In the genomic region with DNA sequence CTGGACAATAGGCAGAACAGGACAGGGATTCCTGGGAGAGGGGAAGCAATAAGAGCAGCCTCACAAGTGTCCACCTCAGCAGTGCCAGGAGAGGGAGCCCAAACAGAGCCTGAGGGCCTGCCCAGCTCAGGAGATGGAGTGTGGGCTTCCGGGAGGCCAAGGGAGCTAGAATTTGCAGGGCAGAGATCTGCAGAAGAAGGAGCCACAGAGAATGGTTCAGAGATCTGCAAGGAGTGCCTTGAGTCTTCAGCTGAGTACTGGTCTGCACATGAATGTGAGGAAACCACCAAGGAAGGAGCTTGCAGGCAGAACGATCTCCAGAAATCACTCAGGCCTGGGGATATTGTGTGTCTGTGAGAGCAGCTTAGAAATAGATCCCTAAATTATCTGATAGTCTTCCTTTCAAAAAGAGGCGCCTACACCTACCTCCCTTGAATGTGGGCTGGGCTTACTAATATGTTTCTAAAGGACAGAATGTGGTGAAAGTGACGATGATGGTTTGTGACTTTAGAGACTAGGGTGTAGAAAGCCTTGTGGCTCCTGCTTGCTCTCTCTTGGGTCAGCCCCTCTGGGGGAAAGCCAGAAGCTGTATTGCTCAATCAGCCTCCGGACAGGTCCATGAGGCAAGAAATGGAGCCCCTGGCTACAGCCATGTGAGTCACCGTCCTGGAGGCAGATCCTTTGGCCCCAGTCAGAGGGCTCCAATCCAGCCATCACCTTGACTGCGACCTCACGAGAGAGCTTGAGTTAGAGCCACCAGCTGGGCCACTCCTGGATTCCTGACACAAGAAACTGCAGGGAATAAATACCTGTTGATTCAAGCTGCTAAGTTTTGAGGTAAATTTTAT, we compare ENCODE assay signal across 8 cellular contexts. TPM values are rescaled to one million over a fixed set of nuclear protein-coding genes. Genes with fewer than 3 reads are reported as not detected.
DNase-seq lines count a peak whose midpoint lies in the region; ATAC-seq and TF ChIP-seq lines count a peak whose summit lies in the region.

No MANE protein-coding gene starts in this region.

- no peaks in the 10 kb centered on the region for H4K20me1 ChIP-seq in Loucy (ENCODE audit: insufficient read depth, low read length, poor library complexity, severe bottlenecking)

- intact Hi-C loops in Caco-2 (cut with micrococcal nuclease; ENCODE audit: unreplicated experiment), result loop anchor here (1.0 kb wide), 2 partner anchors 40 to 46 kb away; no protein-coding TSS in a partner anchor
- intact Hi-C loops in activated B cell treated with CpG ODN at 0.5 μM for 24 hours (cut with micrococcal nuclease), result loop anchor here (1.0 kb wide), 1 partner anchor 40 kb away; no protein-coding TSS in a partner anchor
- intact Hi-C loops in Right ventricle myocardium superior (cut with DNase I), result loop anchor here (2.0 kb wide), 1 partner anchor 40 kb away; no protein-coding TSS in a partner anchor

- CTCF ChIA-PET in Caco-2 (lab: Charles Lee), result interaction anchor here (1.1 to 1.9 kb wide), 6 partner anchors 17 to 46 kb away, joined by 3 to 24 read pairs (median 6); no protein-coding TSS in a partner anchor
- CTCF ChIA-PET in activated B cell treated with CpG ODN at 0.5 μM for 24 hours (lab: Charles Lee), result interaction anchor here (0.6 to 3.2 kb wide), 11 partner anchors 12 to 126 kb away, joined by 3 to 47 read pairs (median 4); no protein-coding TSS in a partner anchor

- H3K4me2 ChIP-seq in Loucy (ENCODE audit: low read depth, low read length, poor library complexity, severe bottlenecking), result no peak overlapping the region

- no peaks in the 10 kb centered on the region for H3K9me3 Mint-ChIP-seq in Caco-2 (ENCODE audit: unreplicated experiment)
- H3K9me3 Mint-ChIP-seq in activated B cell treated with CpG ODN at 0.5 μM for 24 hours, result no peaks in the 10 kb centered on the region

- H3K9me3 ChIP-seq in Caco-2 (no peaks in the 10 kb centered on the region), Loucy (ENCODE audit: insufficient read depth, low read depth, low read length) (no peaks in the 10 kb centered on the region)

- H3K79me2 ChIP-seq in Loucy (ENCODE audit: insufficient read depth, low read length), result no peaks in the 10 kb centered on the region

- H3K4me3 ChIP-seq in Caco-2 (ENCODE audit: low read depth, low read length) (no peak overlapping the region), Loucy (ENCODE audit: low read length, poor library complexity, severe bottlenecking) (no peak overlapping the region), retinal pigment epithelial cell (ENCODE audit: low read length) (no peak overlapping the region)

- H2AFZ ChIP-seq in Loucy (ENCODE audit: low read length), result peak overlapping the region; percentile 47

- no peaks in the 10 kb centered on the region for H3K36me3 ChIP-seq in Caco-2 (ENCODE audit: control insufficient read depth, insufficient read depth, low read length)
- no peaks in the 10 kb centered on the region for H3K36me3 ChIP-seq in Loucy (ENCODE audit: insufficient read depth, low read length)

- no peak overlapping the region for H3K9ac ChIP-seq in Loucy (ENCODE audit: low read depth, low read length, poor library complexity, severe bottlenecking)

- H3K9me2 ChIP-seq in Loucy (replicated peaks; ENCODE audit: low read depth, low read length), result no peaks in the 10 kb centered on the region

- ATAC-seq in GM19395 (IDR thresholded peaks at IDR 0.05; ENCODE audit: unreplicated experiment) (peak; percentile 71), activated B cell treated with CpG ODN at 0.5 μM for 24 hours (ENCODE audit: low read depth) (peak; percentile 75), Right ventricle myocardium superior (ENCODE audit: poor library complexity) (peak; percentile 92), HG03159 (IDR thresholded peaks at IDR 0.05; ENCODE audit: unreplicated experiment) (no peak), HG03457 (IDR thresholded peaks at IDR 0.05; ENCODE audit: unreplicated experiment) (no peak)

- POLR2A ChIA-PET in Caco-2 (lab: Charles Lee), result interaction anchor here (0.6 kb wide), 1 partner anchor 8 kb away, joined by 3 read pairs; the partner anchor contains the start of gene LPIN1
- POLR2A ChIA-PET in activated B cell treated with CpG ODN at 0.5 μM for 24 hours (lab: Charles Lee), result interaction anchor here (0.7 to 1.6 kb wide), 3 partner anchors 7 to 41 kb away, joined by 4 to 9 read pairs (median 6); partner anchors contain the start of gene LPIN1

- H3K27me3 Mint-ChIP-seq in Caco-2 (ENCODE audit: insufficient read depth, unreplicated experiment), result no peaks in the 10 kb centered on the region
- H3K27me3 Mint-ChIP-seq in activated B cell treated with CpG ODN at 0.5 μM for 24 hours, result peaks cover 8% of the 10 kb centered on the region

- peaks cover under 1% of the 10 kb centered on the region for H3K36me3 Mint-ChIP-seq in Caco-2 (ENCODE audit: insufficient read depth, unreplicated experiment)
- no peaks in the 10 kb centered on the region for H3K36me3 Mint-ChIP-seq in activated B cell treated with CpG ODN at 0.5 μM for 24 hours (ENCODE audit: low read depth)

- H3K4me3 Mint-ChIP-seq in Caco-2 (ENCODE audit: unreplicated experiment) (no peak overlapping the region), activated B cell treated with CpG ODN at 0.5 μM for 24 hours (no peak overlapping the region)

- H3K4me1 Mint-ChIP-seq in Caco-2 (ENCODE audit: low read depth, unreplicated experiment) (peaks cover 30% of the 10 kb centered on the region), activated B cell treated with CpG ODN at 0.5 μM for 24 hours (peaks cover 8% of the 10 kb centered on the region)

- H3K27me3 ChIP-seq in Caco-2 (replicated peaks; ENCODE audit: control insufficient read depth, insufficient read depth, low read length) (no peaks in the 10 kb centered on the region; the same call in 1 of the 2 replicates), Loucy (ENCODE audit: insufficient read depth, low read length, poor library complexity, severe bottlenecking) (no peaks in the 10 kb centered on the region)

- TF ChIP-seq CTCF in Caco-2 (IDR thresholded peaks at IDR 0.05; ENCODE audit: insufficient read depth in 1 of 2, low read depth in 1 of 2, low read length in 1 of 2, severe bottlenecking in 1 of 2, unreplicated experiment in 1 of 2) (peak; percentile 37 to 75), Loucy (conservative IDR thresholded peaks at IDR 0.05; ENCODE audit: low read length) (peak; percentile 69), activated B cell treated with CpG ODN at 0.5 μM for 24 hours (IDR thresholded peaks at IDR 0.05) (no peak), retinal pigment epithelial cell (conservative IDR thresholded peaks at IDR 0.05; ENCODE audit: low read depth, low read length) (peak; percentile 76)

- H3F3A ChIP-seq in Loucy (ENCODE audit: low read depth), result no peaks in the 10 kb centered on the region

- peaks cover 40% of the 10 kb centered on the region for H3K4me1 ChIP-seq in Caco-2
- H3K4me1 ChIP-seq in Loucy (ENCODE audit: insufficient read depth, low read length, poor library complexity, severe bottlenecking), result peaks cover 27% of the 10 kb centered on the region

- peak; percentile 67 to 75 for DNase-seq in Caco-2
- no peak for DNase-seq in activated B cell treated with CpG ODN at 0.5 μM for 24 hours
- peak; percentile 84 for DNase-seq in Right ventricle myocardium superior
- no peak for DNase-seq in retinal pigment epithelial cell (ENCODE audit: low read depth)

- H3K27ac Mint-ChIP-seq in Caco-2 (ENCODE audit: unreplicated experiment) (peak overlapping the region; percentile 36), activated B cell treated with CpG ODN at 0.5 μM for 24 hours (no peak overlapping the region)

- no TSS peak for BruUV-seq in Caco-2 (replicated peaks; lab: Mats Ljungman, UMichigan)

RNA-seq across cellular contexts. Expression of gene LPIN1, which starts 7.6 kb away (rescaled TPM):
- 12.5 and 14.2 TPM in 2 replicates for total RNA-seq in Caco-2 (2022)
- total RNA-seq in activated B cell treated with CpG ODN at 0.5 μM for 24 hours, result 59.1 and 74.3 TPM in 2 replicates
- 62.4 TPM for total RNA-seq in Right ventricle myocardium superior

Comparison
In these comparisons a context has a peak if more than half of its experiments do, and no peak if none do; other contexts are left out.
1. DNase-seq: peak in Caco-2 (2 of 2) and Right ventricle myocardium superior (single experiment); none in activated B cell treated with CpG ODN at 0.5 μM for 24 hours (single experiment) and retinal pigment epithelial cell (single experiment).
2. ATAC-seq: peak in GM19395 (single experiment), activated B cell treated with CpG ODN at 0.5 μM for 24 hours (single experiment) and Right ventricle myocardium superior (single experiment); none in HG03159 (single experiment) and HG03457 (single experiment).